Comparison of ENCODE assay signal across 14 cellular contexts in the genomic region with DNA sequence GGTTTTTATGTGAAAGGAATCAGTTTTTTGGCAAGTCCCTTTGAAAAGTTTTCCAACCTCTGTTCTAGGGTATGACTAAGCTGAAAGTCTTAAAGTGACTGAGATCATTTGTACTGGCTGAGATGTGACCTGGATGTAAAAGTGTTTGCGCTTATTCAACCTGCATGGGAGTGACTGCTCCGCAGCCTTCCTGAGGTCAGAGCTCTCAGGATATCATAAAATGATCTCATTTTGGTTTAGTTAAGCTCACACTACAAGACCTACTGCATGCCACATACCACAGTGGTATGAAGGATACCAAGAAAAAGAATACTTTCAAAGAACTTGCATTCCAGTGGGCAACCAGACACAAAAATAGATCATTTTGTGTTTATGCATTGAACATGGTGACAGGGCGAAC. TPM values are rescaled to one million over a fixed set of nuclear protein-coding genes. Genes with fewer than 3 reads are reported as not detected.
DNase-seq lines count a peak whose midpoint lies in the region; ATAC-seq, FAIRE-seq and TF ChIP-seq lines count a peak whose summit lies in the region.
"Had no signal": no experiment of that assay in that cellular context is flagged by ENCODE, and none has a peak within 500 bp of the region (broad histone marks: within the 10 kb centered on the region; RNA-seq: fewer than 3 reads in every experiment).

No MANE protein-coding gene starts in this region.

- intact Hi-C loops in HepG2 (cut with micrococcal nuclease; ENCODE audit: unreplicated experiment) = no loop called here

- H3K9ac ChIP-seq in HepG2 (ENCODE audit: insufficient read depth, low read depth, low read length) = no peak overlapping the region

- no peaks in the 10 kb centered on the region for H3K36me3 Mint-ChIP-seq in natural killer cell treated with Interleukin-12 subunit alpha and Interleukin-12 subunit beta and Interleukin-15 and Interleukin-18, amount 100 ng/mL, for 72 hours

- no peak overlapping the region for H3K4me2 ChIP-seq in HepG2 (ENCODE audit: low read depth, low read length)

- no peaks in the 10 kb centered on the region for H3K79me2 ChIP-seq in HepG2 (ENCODE audit: insufficient read depth, low read length)

- POLR2A ChIA-PET in HepG2 (lab: Yijun Ruan, JAX) = no interaction called here

- H2AFZ ChIP-seq in HepG2 (ENCODE audit: low read length) = no peak overlapping the region

- TF ChIP-seq RAD21 in HepG2 (CRISPR knock-in tag; IDR thresholded peaks at IDR 0.05) = no peak

- H3K36me3 ChIP-seq in brain microvascular endothelial cell (replicated peaks) = no peaks in the 10 kb centered on the region
- no peaks in the 10 kb centered on the region for H3K36me3 ChIP-seq in HepG2 (replicated peaks in 1 of 2; ENCODE audit: control insufficient read depth in 1 of 2, insufficient read depth in 2 of 2, low read length in 2 of 2)
- H3K36me3 ChIP-seq: adrenal gland, esophagus muscularis mucosa had no signal

- TF ChIP-seq CTCF in AG10803 (conservative IDR thresholded peaks at IDR 0.05; ENCODE audit: low read length) = no peak
- TF ChIP-seq CTCF in brain microvascular endothelial cell (IDR thresholded peaks at IDR 0.05; ENCODE audit: low read depth, low read length, missing control alignments) = no peak
- TF ChIP-seq CTCF in HepG2 (CRISPR knock-in tag; IDR thresholded peaks at IDR 0.05) = no peak

- H3K27ac ChIP-seq in brain microvascular endothelial cell (peak overlapping the region; percentile 12), HepG2 (ENCODE audit: extremely low read length, insufficient read depth, low read length) (no peak overlapping the region)
- H3K27ac ChIP-seq: adrenal gland, esophagus muscularis mucosa had no signal

- no peaks in the 10 kb centered on the region for H3K4me1 ChIP-seq in HepG2 (ENCODE audit: insufficient read depth, low read length)
- H3K4me1 ChIP-seq: adrenal gland had no signal

- 52% methylated on average over 3 of the region's 3 CpGs for WGBS in HepG2 (ENCODE audit: low lambda C conversion rate)

- CTCF ChIA-PET in HepG2 (lab: Yijun Ruan, JAX; ENCODE audit: low intra/inter-chr PET ratio, low total read pairs) = no interaction called here

- TF ChIP-seq EP300 in HepG2 (IDR thresholded peaks at IDR 0.05; ENCODE audit: low read depth in 2 of 2, low read length in 2 of 2) (no peak), HepG2 (CRISPR knock-in tag; IDR thresholded peaks at IDR 0.05; ENCODE audit: borderline replicate concordance) (no peak)

- ATAC-seq in natural killer cell treated with Interleukin-12 subunit alpha and Interleukin-12 subunit beta and Interleukin-15 and Interleukin-18, amount 100 ng/mL, for 72 hours = peak; percentile 76 to 82
- ATAC-seq in HG02981 (IDR thresholded peaks at IDR 0.05; ENCODE audit: unreplicated experiment) (no peak), HepG2 (no peak)
- ATAC-seq: GM12878, left colon had no signal

- peak; percentile 82 for DNase-seq in AG10803 (ENCODE audit: low read depth)
- peak; percentile 25 for DNase-seq in LoVo (ENCODE audit: low spot score)
- DNase-seq in brain microvascular endothelial cell = peak; percentile 78
- DNase-seq in natural killer cell treated with Interleukin-12 subunit alpha and Interleukin-12 subunit beta and Interleukin-15 and Interleukin-18, amount 100 ng/mL, for 72 hours (ENCODE audit: low spot score) = no peak
- DNase-seq in NCI-H774 (lab: John Stamatoyannopoulos, UW) = no peak
- no peak for DNase-seq in foreskin melanocyte
- no peak for DNase-seq in HepG2 (ENCODE audit: low spot score)
- DNase-seq: activated B cell treated with CpG ODN at 0.5 μM for 24 hours; adrenal gland; CD4-positive, alpha-beta T cell; left colon had no signal

- in situ Hi-C loops in brain microvascular endothelial cell (cut with HindIII; ENCODE audit: low pct_ligation_motif_present, low sequenced_read_pairs) (no loop called here), HepG2 (cut with HindIII; ENCODE audit: extremely low pct_ligation_motif_present, low pct_unique_long_range_greater_than_20kb) (no loop called here)

- H3K4me1 Mint-ChIP-seq in natural killer cell treated with Interleukin-12 subunit alpha and Interleukin-12 subunit beta and Interleukin-15 and Interleukin-18, amount 100 ng/mL, for 72 hours (ENCODE audit: low read depth in 2 of 2) = peaks cover 13 to 25% of the 10 kb centered on the region in 2 donors

- H3K4me3 ChIP-seq in AG10803 (ENCODE audit: low read length) = no peak overlapping the region
- no peak overlapping the region for H3K4me3 ChIP-seq in brain microvascular endothelial cell (ENCODE audit: low read depth, low read length)
- no peak overlapping the region for H3K4me3 ChIP-seq in HepG2 (replicated peaks in 1 of 3; ENCODE audit: insufficient read depth in 1 of 3, low read depth in 2 of 3, low read length in 3 of 3)
- H3K4me3 ChIP-seq: adrenal gland, esophagus muscularis mucosa, GM12878 had no signal

- no peaks in the 10 kb centered on the region for H3K9me3 Mint-ChIP-seq in natural killer cell treated with Interleukin-12 subunit alpha and Interleukin-12 subunit beta and Interleukin-15 and Interleukin-18, amount 100 ng/mL, for 72 hours
- H3K9me3 Mint-ChIP-seq: activated B cell treated with CpG ODN at 0.5 μM for 24 hours; CD4-positive, alpha-beta T cell had no signal

- TF ChIP-seq POLR2A in HepG2 (IDR thresholded peaks at IDR 0.05; ENCODE audit: insufficient read depth in 1 of 2, low read depth in 2 of 2, low read length in 2 of 2) = no peak

- H3K9me3 ChIP-seq in HepG2 (ENCODE audit: low read length) = no peaks in the 10 kb centered on the region
- H3K9me3 ChIP-seq: esophagus muscularis mucosa had no signal

- H4K20me1 ChIP-seq in HepG2 (ENCODE audit: insufficient read depth, low read length) = no peaks in the 10 kb centered on the region

- peak overlapping the region; percentile 12 to 63 for H3K27ac Mint-ChIP-seq in natural killer cell treated with Interleukin-12 subunit alpha and Interleukin-12 subunit beta and Interleukin-15 and Interleukin-18, amount 100 ng/mL, for 72 hours
- H3K27ac Mint-ChIP-seq: activated B cell treated with CpG ODN at 0.5 μM for 24 hours; CD4-positive, alpha-beta T cell had no signal

- no peak for FAIRE-seq in HepG2 (lab: Jason Lieb, UNC)
- FAIRE-seq: GM12878 had no signal

- no TSS peak for BruUV-seq in HepG2 (replicated peaks; lab: Mats Ljungman, UMichigan)

- H3K27me3 ChIP-seq in brain microvascular endothelial cell (replicated peaks) (no peaks in the 10 kb centered on the region), HepG2 (ENCODE audit: control insufficient read depth in 1 of 2, insufficient read depth in 2 of 2, low read length in 2 of 2) (peaks cover 0 to 4% of the 10 kb centered on the region in 2 experiments; a peak in 1 of 5 replicates)
- H3K27me3 ChIP-seq: adrenal gland, esophagus muscularis mucosa had no signal

- peak overlapping the region; percentile 57 for H3K4me3 Mint-ChIP-seq in natural killer cell treated with Interleukin-12 subunit alpha and Interleukin-12 subunit beta and Interleukin-15 and Interleukin-18, amount 100 ng/mL, for 72 hours
- H3K4me3 Mint-ChIP-seq: activated B cell treated with CpG ODN at 0.5 μM for 24 hours; CD4-positive, alpha-beta T cell had no signal

- peaks cover 3 to 5% of the 10 kb centered on the region in 2 donors for H3K27me3 Mint-ChIP-seq in natural killer cell treated with Interleukin-12 subunit alpha and Interleukin-12 subunit beta and Interleukin-15 and Interleukin-18, amount 100 ng/mL, for 72 hours
- H3K27me3 Mint-ChIP-seq: activated B cell treated with CpG ODN at 0.5 μM for 24 hours; CD4-positive, alpha-beta T cell had no signal

TF ChIP-seq in HepG2, 621 proteins besides CTCF, POLR2A, EP300 and RAD21 (continues in another document):
- no peak for TF ChIP-seq SMC3 (IDR thresholded peaks at IDR 0.05; ENCODE audit: low read length)
- TF ChIP-seq ZNF850 (CRISPR knock-in tag; conservative IDR thresholded peaks at IDR 0.05) = no peak
- TF ChIP-seq ZNF788 (CRISPR knock-in tag; IDR thresholded peaks at IDR 0.05; ENCODE audit: borderline replicate concordance) = no peak
- TF ChIP-seq TMF1 (CRISPR knock-in tag; IDR thresholded peaks at IDR 0.05; ENCODE audit: low read depth) = no peak
- no peak for TF ChIP-seq CHCHD3 (CRISPR knock-in tag; IDR thresholded peaks at IDR 0.05)
- TF ChIP-seq BRD4 (CRISPR knock-in tag; IDR thresholded peaks at IDR 0.05) = no peak
- TF ChIP-seq IKZF4 (CRISPR knock-in tag; IDR thresholded peaks at IDR 0.05; ENCODE audit: borderline replicate concordance, low read depth, not compliant biosample characterization) = no peak
- TF ChIP-seq SNRNP70 (IDR thresholded peaks at IDR 0.05; ENCODE audit: low read depth, low read length) = no peak

RNA-seq across cellular contexts. Expression of a gene that starts 29.9 kb away (rescaled TPM):
- 10 to 100 TPM in 1 of 2 donors, 1 to 10 TPM in 1; 9.3 to 10.2 TPM for total RNA-seq in natural killer cell treated with Interleukin-12 subunit alpha and Interleukin-12 subunit beta and Interleukin-15 and Interleukin-18, amount 100 ng/mL, for 72 hours
- 28.3 and 38.1 TPM in 2 replicates for total RNA-seq in HepG2 (2016; rRNA removed; fragmentation: Illumina TruSeq; extraction: Trizol)
- total RNA-seq in HepG2 (2016; cell fraction: cytosol; rRNA removed; fragmentation: Illumina TruSeq; extraction: Trizol; ENCODE audit: low read depth) = 9.2 and 10.8 TPM in 2 replicates
- total RNA-seq in HepG2 (2016; cell fraction: insoluble cytoplasmic fraction; rRNA removed; fragmentation: Illumina TruSeq; extraction: Trizol) = 27.2 and 37.8 TPM in 2 replicates
- total RNA-seq in HepG2 (2016; cell fraction: membrane; rRNA removed; fragmentation: Illumina TruSeq; extraction: Trizol) = 19.5 and 22.1 TPM in 2 replicates
- 25.7 and 26.6 TPM in 2 replicates for total RNA-seq in HepG2 (2016; cell fraction: nucleus; rRNA removed; fragmentation: Illumina TruSeq; extraction: Trizol)
- 21.3 and 29.1 TPM in 2 replicates for polyA plus RNA-seq in HepG2 (2011; rRNA removed)
- polyA plus RNA-seq in HepG2 (2011; cell fraction: cytosol; rRNA removed) = 15.5 and 21.7 TPM in 2 replicates
- polyA plus RNA-seq in HepG2 (2011; cell fraction: nucleus; rRNA removed) = 27.8 and 28.0 TPM in 2 replicates
- 13.9 and 20.0 TPM in 2 replicates for polyA plus RNA-seq in HepG2 (2012)
- 2.2 TPM in 2 replicates for polyA plus RNA-seq in HepG2 (2016; cell fraction: cytosol; fragmentation: Illumina TruSeq; extraction: Trizol; ENCODE audit: low read depth)
- 39.2 and 41.6 TPM in 2 replicates for polyA plus RNA-seq in HepG2 (2016; cell fraction: insoluble cytoplasmic fraction; fragmentation: Illumina TruSeq; extraction: Trizol; ENCODE audit: low read depth)
- 6.4 and 6.7 TPM in 2 replicates for polyA plus RNA-seq in HepG2 (2016; cell fraction: membrane; fragmentation: Illumina TruSeq; extraction: Trizol; ENCODE audit: low read depth)
- 40.2 and 43.1 TPM in 2 replicates for polyA plus RNA-seq in HepG2 (2016; cell fraction: nucleus; fragmentation: Illumina TruSeq; extraction: Trizol; ENCODE audit: insufficient read depth, low read depth)
- 14.9 and 18.3 TPM in 2 replicates for polyA minus RNA-seq in HepG2 (2011; rRNA and poly(A)+ RNA removed; ENCODE audit: low replicate concordance)
- 12.7 and 15.2 TPM in 2 replicates for polyA minus RNA-seq in HepG2 (2011; cell fraction: cytosol; rRNA and poly(A)+ RNA removed)
- polyA minus RNA-seq in HepG2 (2011; cell fraction: nucleus; rRNA and poly(A)+ RNA removed) = 22.0 and 27.1 TPM in 2 replicates

Comparison
In these comparisons a context has a peak if more than half of its experiments do, and no peak if none do; other contexts are left out.
1. DNase-seq: peak in AG10803 (single experiment), LoVo (single experiment) and brain microvascular endothelial cell (single experiment); none in natural killer cell treated with Interleukin-12 subunit alpha and Interleukin-12 subunit beta and Interleukin-15 and Interleukin-18, amount 100 ng/mL, for 72 hours (single experiment), NCI-H774 (single experiment), foreskin melanocyte (single experiment) and HepG2 (single experiment).
2. ATAC-seq: peak in natural killer cell treated with Interleukin-12 subunit alpha and Interleukin-12 subunit beta and Interleukin-15 and Interleukin-18, amount 100 ng/mL, for 72 hours (2 of 2); none in HG02981 (single experiment) and HepG2 (single experiment).